Comparison of ENCODE assay signal across 16 cellular contexts in the genomic region with DNA sequence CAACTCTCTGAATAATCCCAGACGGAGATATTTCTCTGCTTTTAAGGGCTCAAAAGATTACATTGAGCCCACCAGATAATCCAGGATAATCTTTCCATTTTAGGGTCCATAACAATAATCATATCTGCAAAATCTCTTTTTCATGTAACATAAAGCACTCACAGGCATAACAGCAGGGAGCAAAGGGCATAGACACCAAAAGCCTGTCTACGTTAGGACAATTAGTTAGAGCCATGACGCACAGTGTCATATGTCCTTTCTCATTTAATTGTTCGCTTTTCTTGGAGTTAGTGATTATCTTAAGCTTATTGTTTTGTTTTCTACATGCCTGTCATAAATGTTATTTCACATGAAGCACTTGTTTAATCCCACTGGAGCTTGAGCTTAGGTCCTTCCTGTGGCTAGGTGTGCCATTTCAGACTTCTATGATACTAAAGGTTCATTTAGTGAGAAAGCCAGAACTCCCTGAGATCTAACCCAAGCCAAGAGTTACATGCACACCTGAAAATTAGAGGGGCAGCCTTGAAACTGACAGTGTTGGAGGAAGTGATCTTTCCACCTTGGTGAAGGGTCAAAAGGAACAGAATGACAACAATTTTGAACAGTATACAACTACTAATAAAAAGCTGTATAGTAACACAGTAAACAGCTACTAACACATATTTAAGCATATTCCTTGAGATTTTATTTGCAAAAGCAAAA. TPM values are rescaled to one million over a fixed set of nuclear protein-coding genes. Genes with fewer than 3 reads are reported as not detected.
DNase-seq lines count a peak whose midpoint lies in the region; ATAC-seq, FAIRE-seq and TF ChIP-seq lines count a peak whose summit lies in the region.
"Had no signal": no experiment of that assay in that cellular context is flagged by ENCODE, and none has a peak within 500 bp of the region (broad histone marks: within the 10 kb centered on the region; RNA-seq: fewer than 3 reads in every experiment).

No MANE protein-coding gene starts in this region.

- POLR2A ChIA-PET in CD8-positive, alpha-beta T cell (lab: Charles Lee): no interaction called here

- H3K36me3 Mint-ChIP-seq in CD8-positive, alpha-beta T cell: no peaks in the 10 kb centered on the region
- H3K36me3 Mint-ChIP-seq: CD14-positive monocyte, IgD-negative memory B cell had no signal

- peaks cover 4% of the 10 kb centered on the region for H3K27me3 Mint-ChIP-seq in CD8-positive, alpha-beta T cell (ENCODE audit: low read depth)

- no peak overlapping the region for H3K27ac Mint-ChIP-seq in CD8-positive, alpha-beta T cell
- H3K27ac Mint-ChIP-seq: CD14-positive monocyte, IgD-negative memory B cell had no signal

- no peaks in the 10 kb centered on the region for H3K9me3 ChIP-seq in CD8-positive, alpha-beta T cell (ENCODE audit: low read length)
- H3K9me3 ChIP-seq: A549 had no signal

- peak; percentile 68 for DNase-seq in D721Med (ENCODE audit: insufficient read length, low spot score)
- DNase-seq in GM18507 (ENCODE audit: extremely low spot score, insufficient read length, low read depth): no peak
- DNase-seq in islet precursor cell: peak; percentile 18
- no peak for DNase-seq in substantia nigra (lab: John Stamatoyannopoulos, UW)
- DNase-seq in AG08395 (ENCODE audit: low spot score): no peak
- no peak for DNase-seq in CD8-positive, alpha-beta T cell
- DNase-seq: DMS153, GM23248 had no signal

- peak overlapping the region; percentile 3 for H3K27ac ChIP-seq in substantia nigra (ENCODE audit: low read depth, low read length, poor library complexity, severe bottlenecking)
- no peak overlapping the region for H3K27ac ChIP-seq in CD8-positive, alpha-beta T cell (ENCODE audit: low read depth, low read length)
- H3K27ac ChIP-seq: A549, GM23248, KMS-11 had no signal

- H3K4me1 Mint-ChIP-seq in CD8-positive, alpha-beta T cell (ENCODE audit: low read depth): no peaks in the 10 kb centered on the region

- no peaks in the 10 kb centered on the region for H3K9me3 Mint-ChIP-seq in CD8-positive, alpha-beta T cell
- H3K9me3 Mint-ChIP-seq: CD14-positive monocyte, IgD-negative memory B cell had no signal

- FAIRE-seq in D721Med (lab: Jason Lieb, UNC) (peak; percentile 82), GM18507 (lab: Jason Lieb, UNC) (peak; percentile 15)
- FAIRE-seq: A549, H54 had no signal

- intact Hi-C loops in CD8-positive, alpha-beta T cell (cut with DNase I, micrococcal nuclease): no loop called here

- no peak for TF ChIP-seq CTCF in D721Med (IDR thresholded peaks at IDR 0.05; ENCODE audit: insufficient read depth, missing control alignments)
- TF ChIP-seq CTCF in CD8-positive, alpha-beta T cell (IDR thresholded peaks at IDR 0.05): no peak

- H3K4me3 ChIP-seq in CD8-positive, alpha-beta T cell (ENCODE audit: low read depth, low read length): no peak overlapping the region
- H3K4me3 ChIP-seq: A549, GM23248 had no signal

- CTCF ChIA-PET in CD8-positive, alpha-beta T cell (lab: Charles Lee): interaction anchor here (0.8 kb wide), 1 partner anchor 31 kb away, joined by 3 read pairs; no protein-coding TSS in a partner anchor

- ATAC-seq in HG02885 (IDR thresholded peaks at IDR 0.05; ENCODE audit: poor library complexity, unreplicated experiment): no peak
- ATAC-seq in CD8-positive, alpha-beta T cell: no peak
- ATAC-seq: A549 had no signal

- H3K27me3 ChIP-seq in CD8-positive, alpha-beta T cell (ENCODE audit: insufficient read depth, low read length): no peaks in the 10 kb centered on the region

- no peaks in the 10 kb centered on the region for H3K36me3 ChIP-seq in CD8-positive, alpha-beta T cell (ENCODE audit: insufficient read depth, low read length)

- no peak overlapping the region for H3K4me3 Mint-ChIP-seq in CD8-positive, alpha-beta T cell
- H3K4me3 Mint-ChIP-seq: CD14-positive monocyte, IgD-negative memory B cell had no signal

- H3K4me1 ChIP-seq in CD8-positive, alpha-beta T cell (ENCODE audit: insufficient read depth, low read length): no peaks in the 10 kb centered on the region
- H3K4me1 ChIP-seq: A549 had no signal

RNA-seq across cellular contexts. Expression of gene HHATL, which starts 11.7 kb away (rescaled TPM):
- not detected for total RNA-seq in CD8-positive, alpha-beta T cell
- total RNA-seq: Daoy, GM23248, HT-29 had no signal

RNA-seq across cellular contexts. Expression of gene KLHL40, which starts 29.0 kb away (rescaled TPM):
- total RNA-seq in CD8-positive, alpha-beta T cell: not detected
- total RNA-seq: Daoy, GM23248, HT-29 had no signal

RNA-seq across cellular contexts. Expression of gene CCDC13, which starts 58.8 kb away (rescaled TPM):
- under 1 TPM in 1 of 2 experiments, not detected in 1; 0.44 TPM for total RNA-seq in CD8-positive, alpha-beta T cell
- total RNA-seq: HT-29 had no signal

Comparison
In these comparisons a context has a peak if more than half of its experiments do, and no peak if none do; other contexts are left out.
1. DNase-seq: peak in D721Med (single experiment) and islet precursor cell (single experiment); none in GM18507 (single experiment), substantia nigra (0 of 49), AG08395 (single experiment) and CD8-positive, alpha-beta T cell (0 of 7).